9 cellular contexts compared by ENCODE assay signal in genomic region chr12:538731-539539, GRCh38.
DNase-seq lines count a peak whose midpoint lies in the region; ATAC-seq and TF ChIP-seq lines count a peak whose summit lies in the region.
"Had no signal": no experiment of that assay in that cellular context is flagged by ENCODE, and none has a peak within 500 bp of the region (broad histone marks: within the 10 kb centered on the region; RNA-seq: fewer than 3 reads in every experiment).

No MANE protein-coding gene starts in this region.

- H3K4me3 ChIP-seq in heart left ventricle (no peak overlapping the region), transverse colon (no peak overlapping the region)

- TF ChIP-seq EP300 in transverse colon (IDR thresholded peaks at IDR 0.05; ENCODE audit: low read depth) = peak; percentile 15

- H3K4me1 Mint-ChIP-seq in activated T-cell treated with anti-CD3 and anti-CD28 coated beads, Interleukin-2, amount 50 U/mL, for 72 hours (ENCODE audit: low read depth) = peaks cover 19% of the 10 kb centered on the region

- intact Hi-C loops in heart left ventricle (cut with DNase I) = no loop called here
- intact Hi-C loops in transverse colon (cut with DNase I; ENCODE audit: low total_unique reads) = no loop called here

- H3K27me3 Mint-ChIP-seq in activated T-cell treated with anti-CD3 and anti-CD28 coated beads, Interleukin-2, amount 50 U/mL, for 72 hours (ENCODE audit: low read depth) = no peaks in the 10 kb centered on the region

- no peaks in the 10 kb centered on the region for H3K9me3 ChIP-seq in heart left ventricle
- H3K9me3 ChIP-seq in transverse colon = no peaks in the 10 kb centered on the region

- no peaks in the 10 kb centered on the region for H3K27me3 ChIP-seq in heart left ventricle
- no peaks in the 10 kb centered on the region for H3K27me3 ChIP-seq in transverse colon

- peak overlapping the region; percentile 55 for H3K27ac Mint-ChIP-seq in activated T-cell treated with anti-CD3 and anti-CD28 coated beads, Interleukin-2, amount 50 U/mL, for 72 hours
- H3K27ac Mint-ChIP-seq: dendritic cell treated with granulocyte-macrophage colony-stimulating factor and Interleukin-4, amounts not matched to agents 40 ng/mL and 50 ng/mL, for 4 days had no signal

- no peaks in the 10 kb centered on the region for H3K36me3 Mint-ChIP-seq in activated T-cell treated with anti-CD3 and anti-CD28 coated beads, Interleukin-2, amount 50 U/mL, for 72 hours (ENCODE audit: insufficient read depth in 2 of 2)

- in situ Hi-C loops in transverse colon (cut with MboI; ENCODE audit: low pct_ligation_motif_present in 1 of 4, low pct_unique_long_range_greater_than_20kb in 1 of 4, low sequenced_read_pairs in 3 of 4) = loop anchor here in 1 of 4 donors (10.0 kb wide), 1 partner anchor 74 kb away; no protein-coding TSS in a partner anchor

- TF ChIP-seq CTCF in heart left ventricle (IDR thresholded peaks at IDR 0.05) (no peak), transverse colon (IDR thresholded peaks at IDR 0.05) (no peak)

- peaks cover 0 to 40% (median 24%) of the 10 kb centered on the region in 12 donors for H3K4me1 ChIP-seq in heart left ventricle
- peaks cover 14 to 54% (median 32%) of the 10 kb centered on the region in 4 donors for H3K4me1 ChIP-seq in transverse colon

- no peaks in the 10 kb centered on the region for H3K9me3 Mint-ChIP-seq in activated T-cell treated with anti-CD3 and anti-CD28 coated beads, Interleukin-2, amount 50 U/mL, for 72 hours
- H3K9me3 Mint-ChIP-seq: dendritic cell treated with granulocyte-macrophage colony-stimulating factor and Interleukin-4, amounts not matched to agents 40 ng/mL and 50 ng/mL, for 4 days had no signal

- H3K36me3 ChIP-seq in heart left ventricle = peaks cover 0 to 10% (median 0%) of the 10 kb centered on the region in 9 donors
- no peaks in the 10 kb centered on the region for H3K36me3 ChIP-seq in transverse colon

- no peak for TF ChIP-seq POLR2A in heart left ventricle (IDR thresholded peaks at IDR 0.05)
- TF ChIP-seq POLR2A in transverse colon (IDR thresholded peaks at IDR 0.05) = peak; percentile 29

- WGBS in heart left ventricle, 4 donors = 11 to 18% (median 17%) methylated on average over 10 of the region's 10 CpGs
- 20 to 25% methylated on average over 7 to 10 of the region's 10 CpGs for WGBS in transverse colon (ENCODE audit: low coverage in 1 of 2), 2 donors

- peak overlapping the region in 1 of 2 donors; percentile 33 for H3K4me3 Mint-ChIP-seq in activated T-cell treated with anti-CD3 and anti-CD28 coated beads, Interleukin-2, amount 50 U/mL, for 72 hours
- H3K4me3 Mint-ChIP-seq: dendritic cell treated with granulocyte-macrophage colony-stimulating factor and Interleukin-4, amounts not matched to agents 40 ng/mL and 50 ng/mL, for 4 days had no signal

- ATAC-seq in activated T-cell treated with anti-CD3 and anti-CD28 coated beads, Interleukin-2, amount 50 U/mL, for 72 hours (replicated peaks in 1 of 2) = peak; percentile 89 to 90
- ATAC-seq in heart left ventricle = peak in 3 of 4 donors; percentile 47 to 74 (median 59)
- ATAC-seq in HG03196 (IDR thresholded peaks at IDR 0.05; ENCODE audit: unreplicated experiment) = no peak
- no peak for ATAC-seq in HG03442 (IDR thresholded peaks at IDR 0.05; ENCODE audit: unreplicated experiment)

- DNase-seq in COLO668 (lab: John Stamatoyannopoulos, UW; ENCODE audit: unreplicated experiment) (peak; percentile 70), M059J (ENCODE audit: low read depth) (peak; percentile 87), heart left ventricle (peak; percentile 64 to 82 (median 78)), transverse colon (peak; percentile 90), NCI-H1930 (lab: John Stamatoyannopoulos, UW) (no peak)
- no peak for DNase-seq in activated T-cell treated with anti-CD3 and anti-CD28 coated beads, Interleukin-2, amount 50 U/mL, for 72 hours

- peak overlapping the region in 2 of 12 donors; percentile 3 to 40 for H3K27ac ChIP-seq in heart left ventricle
- peak overlapping the region; percentile 84 to 90 (median 88) for H3K27ac ChIP-seq in transverse colon

Comparison
In these comparisons a context has a peak if more than half of its experiments do, and no peak if none do; other contexts are left out.
1. DNase-seq: peak in COLO668 (single experiment), M059J (single experiment), heart left ventricle (5 of 5) and transverse colon (single experiment); none in activated T-cell treated with anti-CD3 and anti-CD28 coated beads, Interleukin-2, amount 50 U/mL, for 72 hours (0 of 2) and NCI-H1930 (0 of 2).
2. ATAC-seq: peak in activated T-cell treated with anti-CD3 and anti-CD28 coated beads, Interleukin-2, amount 50 U/mL, for 72 hours (2 of 2) and heart left ventricle (3 of 4); none in HG03196 (single experiment) and HG03442 (single experiment).